ENCODE assay signal across 38 cellular contexts in the genomic region with DNA sequence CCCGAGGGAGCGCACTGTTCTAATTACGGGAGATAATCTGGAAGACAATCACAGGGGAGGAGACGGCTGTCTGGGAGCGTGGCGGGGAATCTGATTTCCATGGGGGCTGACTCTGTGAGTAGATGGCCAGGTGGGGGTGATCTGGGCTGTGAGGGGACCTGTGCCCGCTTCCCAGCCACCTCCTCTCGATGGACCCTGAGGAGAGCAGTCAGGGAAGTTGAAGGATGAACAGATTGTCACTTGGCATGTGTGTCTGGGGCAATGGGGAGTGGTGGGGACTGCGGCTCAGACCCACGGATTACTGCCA. TPM values are rescaled to one million over a fixed set of nuclear protein-coding genes. Genes with fewer than 3 reads are reported as not detected.
"Had no signal": no experiment of that assay in that cellular context is flagged by ENCODE, and none has a peak within 500 bp of the region (broad histone marks: within the 10 kb centered on the region; RNA-seq: fewer than 3 reads in every experiment).

No MANE protein-coding gene starts in this region.

- H3K36me3 ChIP-seq: adrenal gland, brain microvascular endothelial cell, Peyer's patch had no signal

- H3K4me1 Mint-ChIP-seq: activated B cell treated with CpG ODN at 0.5 μM for 24 hours had no signal

- H3K27ac Mint-ChIP-seq: activated B cell treated with CpG ODN at 0.5 μM for 24 hours; activated CD4-positive, alpha-beta memory T cell treated with anti-CD3 and anti-CD28 coated beads for 36 hours; activated naive CD4-positive, alpha-beta T cell treated with anti-CD3 and anti-CD28 coated beads for 36 hours; activated naive CD4-positive, alpha-beta T cell treated with anti-CD3 and anti-CD28 coated beads, Interleukin-2, amount 50 U/mL, for 72 hours; activated T-helper 1 cell treated with anti-CD3 and anti-CD28 coated beads, Interleukin-12 subunit alpha, Interleukin-12 subunit beta, Interleukin-2, Interleukin-4 antibody, amounts not matched to agents 30 ng/mL and 10 ng/mL and 1 ng/mL, durations not matched to agents 14 hours and 24 hours and 36 hours had no signal

- H3K4me1 ChIP-seq: adrenal gland, Peyer's patch had no signal

- H3K27me3 Mint-ChIP-seq: activated B cell treated with CpG ODN at 0.5 μM for 24 hours had no signal

- H3K9ac ChIP-seq: KMS-11 had no signal

- H3K27ac ChIP-seq: adrenal gland, brain microvascular endothelial cell, KMS-11, Peyer's patch, VCaP had no signal

- H3K4me2 ChIP-seq: KMS-11 had no signal

- H3K27me3 ChIP-seq: adrenal gland, brain microvascular endothelial cell, Peyer's patch had no signal

- H3K36me3 Mint-ChIP-seq: activated CD4-positive, alpha-beta memory T cell treated with anti-CD3 and anti-CD28 coated beads for 36 hours had no signal

- H3K9me3 ChIP-seq: adrenal gland had no signal

- DNase-seq: activated B cell treated with CpG ODN at 0.5 μM for 24 hours; activated CD4-positive, alpha-beta memory T cell treated with anti-CD3 and anti-CD28 coated beads for 36 hours; activated CD4-positive, alpha-beta T cell treated with anti-CD3 and anti-CD28 coated beads for 4 hours; activated CD4-positive, alpha-beta T cell treated with anti-CD3 and anti-CD28 coated beads, Interleukin-2, amount 50 U/mL, for 1 hour; activated CD4-positive, CD25-positive, alpha-beta regulatory T cell treated with anti-CD3 and anti-CD28 coated beads, Interleukin-2, amount 50 U/mL, for 72 hours; activated CD8-positive, alpha-beta memory T cell treated with anti-CD3 and anti-CD28 coated beads, Interleukin-2, amount 50 U/mL, for 4 hours; activated gamma-delta T cell treated with Interleukin-2 at 50 U/mL for 16 hours; activated naive CD4-positive, alpha-beta T cell treated with anti-CD3 and anti-CD28 coated beads for 36 hours; activated T-cell treated with anti-CD3 and anti-CD28 coated beads for 4 hours; activated T-cell treated with anti-CD3 and anti-CD28 coated beads, Interleukin-2, amount 50 U/mL, for 4 hours; adrenal gland; anterior cingulate cortex; brain microvascular endothelial cell; NCI-H1092 treated with DMSO at 0.1 percent for 48 hours; NCI-H1417; NCI-H146; NCI-H187; NCI-H2029 treated with DMSO at 0.1 percent for 48 hours; NCI-H2107; NCI-H2171; NCI-H510A; NCI-H526; NCI-H748 treated with DMSO at 0.1 percent for 48 hours; NK-92 treated with Interleukin-12 subunit alpha and Interleukin-12 subunit beta, amount 100 ng/mL, for 24 hours; PC-3; Peyer's patch; RPMI8226; SIG-M5; SW 1271; T-helper 1 cell; T-helper 2 cell; T-helper 9 cell had no signal

- H3K4me3 ChIP-seq: adrenal gland, Peyer's patch had no signal

- H3K4me3 Mint-ChIP-seq: activated B cell treated with CpG ODN at 0.5 μM for 24 hours; activated CD4-positive, alpha-beta memory T cell treated with anti-CD3 and anti-CD28 coated beads for 36 hours; activated naive CD4-positive, alpha-beta T cell treated with anti-CD3 and anti-CD28 coated beads for 36 hours; activated T-cell treated with anti-CD3 and anti-CD28 coated beads, Interleukin-2, amount 50 U/mL, for 4 hours; activated T-helper 1 cell treated with anti-CD3 and anti-CD28 coated beads, Interleukin-12 subunit alpha, Interleukin-12 subunit beta, Interleukin-2, Interleukin-4 antibody, amounts not matched to agents 30 ng/mL and 10 ng/mL and 1 ng/mL, durations not matched to agents 14 hours and 24 hours and 36 hours had no signal

- ATAC-seq: activated naive CD4-positive, alpha-beta T cell treated with anti-CD3 and anti-CD28 coated beads, Interleukin-2, amount 50 U/mL, for 72 hours; activated T-cell treated with anti-CD3 and anti-CD28 coated beads, Interleukin-2, amount 50 U/mL, for 4 hours; PC-3; Right ventricle myocardium inferior had no signal

RNA-seq across cellular contexts. Expression of gene GALNT9, which starts 22.6 kb away (rescaled TPM):
- total RNA-seq: activated B cell treated with CpG ODN at 0.5 μM for 24 hours; activated T-helper 1 cell treated with anti-CD3 and anti-CD28 coated beads, Interleukin-12 subunit alpha, Interleukin-12 subunit beta, Interleukin-2, Interleukin-4 antibody, amounts not matched to agents 30 ng/mL and 10 ng/mL and 1 ng/mL, durations not matched to agents 14 hours and 24 hours and 36 hours; Peyer's patch; Right ventricle myocardium inferior; SK-MEL-5 had no signal
